Comparison of ENCODE assay signal across 14 cellular contexts in genomic region chrX:79325263-79325958, GRCh38. TPM values are rescaled to one million over a fixed set of nuclear protein-coding genes. Genes with fewer than 3 reads are reported as not detected.
A peak's percentile ranks its signal among the peaks of the same experiment; 100 is the strongest.
DNase-seq lines count a peak whose midpoint lies in the region; ATAC-seq, FAIRE-seq and TF ChIP-seq lines count a peak whose summit lies in the region.
"Had no signal": no experiment of that assay in that cellular context is flagged by ENCODE, and none has a peak within 500 bp of the region (broad histone marks: within the 10 kb centered on the region; RNA-seq: fewer than 3 reads in every experiment).

No MANE protein-coding gene starts in this region.

- no peaks in the 10 kb centered on the region for H3K79me2 ChIP-seq in MM.1S (ENCODE audit: low read length)

- H3K4me3 ChIP-seq in CD8-positive, alpha-beta memory T cell (ENCODE audit: low read length): no peak overlapping the region
- no peak overlapping the region for H3K4me3 ChIP-seq in MM.1S (ENCODE audit: low read length)
- H3K4me3 ChIP-seq: colonic mucosa had no signal

- H3K4me1 ChIP-seq in CD8-positive, alpha-beta memory T cell (ENCODE audit: insufficient read depth, low read length): no peaks in the 10 kb centered on the region
- H3K4me1 ChIP-seq in MM.1S (ENCODE audit: low read length): no peaks in the 10 kb centered on the region
- H3K4me1 ChIP-seq: BE2C, colonic mucosa had no signal

- DNase-seq in CD8-positive, alpha-beta memory T cell: peak in 4 of 5 donors; percentile 1 to 60 (median 23)
- DNase-seq in MM.1S (peak; percentile 48), islet precursor cell (peak; percentile 59), NCI-H2196 treated with DMSO at 0.1 percent for 48 hours (lab: John Stamatoyannopoulos, UW; ENCODE audit: unreplicated experiment) (no peak), GM12892 (ENCODE audit: insufficient read length) (no peak), RWPE1 (ENCODE audit: low spot score) (no peak)
- DNase-seq in activated T-cell treated with anti-CD3 and anti-CD28 coated beads, Interleukin-2, amount 50 U/mL, for 72 hours: peak; percentile 20 to 26
- DNase-seq: BE2C, colonic mucosa, NCI-H2227 treated with DMSO at 0.1 percent for 48 hours had no signal

- peak; percentile 71 to 77 for ATAC-seq in activated T-cell treated with anti-CD3 and anti-CD28 coated beads, Interleukin-2, amount 50 U/mL, for 72 hours (replicated peaks in 1 of 2)
- no peak for ATAC-seq in GM18520 (IDR thresholded peaks at IDR 0.05; ENCODE audit: unreplicated experiment)

- H3K4me2 ChIP-seq in MM.1S (ENCODE audit: low read depth, low read length): no peak overlapping the region

- POLR2A ChIA-PET in CD8-positive, alpha-beta memory T cell (lab: Charles Lee): interaction anchor here (0.6 kb wide), 1 partner anchor 220 kb away, joined by 3 read pairs; no protein-coding TSS in a partner anchor
- POLR2A ChIA-PET in RWPE1 (lab: Yijun Ruan, JAX; ENCODE audit: low non-redundant PET): no interaction called here

- no peaks in the 10 kb centered on the region for H3K36me3 Mint-ChIP-seq in CD8-positive, alpha-beta memory T cell
- no peaks in the 10 kb centered on the region for H3K36me3 Mint-ChIP-seq in activated T-cell treated with anti-CD3 and anti-CD28 coated beads, Interleukin-2, amount 50 U/mL, for 72 hours (ENCODE audit: insufficient read depth in 2 of 2)

- no peak overlapping the region for H3K9ac ChIP-seq in MM.1S (ENCODE audit: low read length)

- H2AFZ ChIP-seq in MM.1S (ENCODE audit: low read length): no peak overlapping the region

- H3K4me1 Mint-ChIP-seq in CD8-positive, alpha-beta memory T cell: peaks cover 8 to 40% (median 22%) of the 10 kb centered on the region in 3 donors
- H3K4me1 Mint-ChIP-seq in activated T-cell treated with anti-CD3 and anti-CD28 coated beads, Interleukin-2, amount 50 U/mL, for 72 hours (ENCODE audit: low read depth): peaks cover 8% of the 10 kb centered on the region

- H3K27ac ChIP-seq in CD8-positive, alpha-beta memory T cell (ENCODE audit: low read depth, low read length): no peak overlapping the region
- H3K27ac ChIP-seq in MM.1S (ENCODE audit: low read length): no peak overlapping the region
- H3K27ac ChIP-seq in RWPE1: no peak overlapping the region
- H3K27ac ChIP-seq: colonic mucosa, neutrophil had no signal

- H3K9me2 ChIP-seq in MM.1S (replicated peaks; ENCODE audit: insufficient read depth, low read length): no peaks in the 10 kb centered on the region

- FAIRE-seq in GM12892 (lab: Jason Lieb, UNC): no peak
- FAIRE-seq: GM19239 had no signal

- H3F3A ChIP-seq in MM.1S (ENCODE audit: insufficient read depth, low read length): no peaks in the 10 kb centered on the region

- H3K9me3 ChIP-seq in CD8-positive, alpha-beta memory T cell (ENCODE audit: low read length): no peaks in the 10 kb centered on the region
- H3K9me3 ChIP-seq in MM.1S (replicated peaks; ENCODE audit: insufficient read depth, low read length): no peaks in the 10 kb centered on the region
- H3K9me3 ChIP-seq: BE2C, colonic mucosa, neutrophil had no signal

- H3K27me3 Mint-ChIP-seq in CD8-positive, alpha-beta memory T cell: peaks cover 0 to 1% of the 10 kb centered on the region in 2 donors
- H3K27me3 Mint-ChIP-seq in activated T-cell treated with anti-CD3 and anti-CD28 coated beads, Interleukin-2, amount 50 U/mL, for 72 hours (ENCODE audit: low read depth): peaks cover 8% of the 10 kb centered on the region

- peak overlapping the region in 6 of 7 donors; percentile 79 to 87 (median 80) for H3K4me3 Mint-ChIP-seq in CD8-positive, alpha-beta memory T cell
- peak overlapping the region; percentile 74 to 83 for H3K4me3 Mint-ChIP-seq in activated T-cell treated with anti-CD3 and anti-CD28 coated beads, Interleukin-2, amount 50 U/mL, for 72 hours

- no peak for TF ChIP-seq POLR2A in GM12892 (IDR thresholded peaks at IDR 0.05; ENCODE audit: low read depth, low read length)

- CTCF ChIA-PET in CD8-positive, alpha-beta memory T cell (lab: Charles Lee): interaction anchor here (2.3 kb wide), 1 partner anchor 51 kb away, joined by 4 read pairs; no protein-coding TSS in a partner anchor
- CTCF ChIA-PET in RWPE1 (lab: Yijun Ruan, JAX): no interaction called here

- H3K36me3 ChIP-seq in CD8-positive, alpha-beta memory T cell (ENCODE audit: insufficient read depth, low read length): no peaks in the 10 kb centered on the region
- H3K36me3 ChIP-seq in MM.1S (replicated peaks; ENCODE audit: insufficient read depth, low read length): no peaks in the 10 kb centered on the region
- H3K36me3 ChIP-seq: BE2C, colonic mucosa, neutrophil had no signal

- peak overlapping the region; percentile 56 to 95 (median 93) for H3K27ac Mint-ChIP-seq in CD8-positive, alpha-beta memory T cell
- H3K27ac Mint-ChIP-seq in activated T-cell treated with anti-CD3 and anti-CD28 coated beads, Interleukin-2, amount 50 U/mL, for 72 hours: peak overlapping the region; percentile 91

- no peaks in the 10 kb centered on the region for H3K27me3 ChIP-seq in CD8-positive, alpha-beta memory T cell (ENCODE audit: insufficient read depth, low read length, poor library complexity, severe bottlenecking)
- no peaks in the 10 kb centered on the region for H3K27me3 ChIP-seq in MM.1S (replicated peaks; ENCODE audit: insufficient read depth, low read length)
- H3K27me3 ChIP-seq: BE2C, colonic mucosa, neutrophil had no signal

- no peaks in the 10 kb centered on the region for H3K9me3 Mint-ChIP-seq in CD8-positive, alpha-beta memory T cell
- H3K9me3 Mint-ChIP-seq in activated T-cell treated with anti-CD3 and anti-CD28 coated beads, Interleukin-2, amount 50 U/mL, for 72 hours: no peaks in the 10 kb centered on the region

- TF ChIP-seq CTCF in MM.1S (IDR thresholded peaks at IDR 0.05; ENCODE audit: low read length) (no peak), RWPE1 (conservative IDR thresholded peaks at IDR 0.05; ENCODE audit: low read depth) (no peak)

- no peaks in the 10 kb centered on the region for H4K20me1 ChIP-seq in MM.1S (ENCODE audit: insufficient read depth, low read length)

RNA-seq across cellular contexts. Expression of gene ITM2A, which starts 41.7 kb away (rescaled TPM):
- 100 to 1,000 TPM; 106 to 107 TPM for total RNA-seq in CD8-positive, alpha-beta memory T cell
- 571 TPM for polyA plus RNA-seq in CD8-positive, alpha-beta memory T cell
- 10 to 100 TPM; 47.2 to 67.6 TPM for total RNA-seq in activated T-cell treated with anti-CD3 and anti-CD28 coated beads, Interleukin-2, amount 50 U/mL, for 72 hours
- 40.7 TPM for polyA plus RNA-seq in GM12892 (2012; ENCODE audit: missing spikeins)
- total RNA-seq: kidney epithelial cell had no signal

Comparison
In these comparisons a context has a peak if more than half of its experiments do, and no peak if none do; other contexts are left out.
1. DNase-seq: peak in CD8-positive, alpha-beta memory T cell (4 of 5), MM.1S (single experiment), activated T-cell treated with anti-CD3 and anti-CD28 coated beads, Interleukin-2, amount 50 U/mL, for 72 hours (2 of 2) and islet precursor cell (single experiment); none in NCI-H2196 treated with DMSO at 0.1 percent for 48 hours (single experiment), GM12892 (single experiment) and RWPE1 (single experiment).